Comparison of ENCODE assay signal across 39 cellular contexts in the genomic region with DNA sequence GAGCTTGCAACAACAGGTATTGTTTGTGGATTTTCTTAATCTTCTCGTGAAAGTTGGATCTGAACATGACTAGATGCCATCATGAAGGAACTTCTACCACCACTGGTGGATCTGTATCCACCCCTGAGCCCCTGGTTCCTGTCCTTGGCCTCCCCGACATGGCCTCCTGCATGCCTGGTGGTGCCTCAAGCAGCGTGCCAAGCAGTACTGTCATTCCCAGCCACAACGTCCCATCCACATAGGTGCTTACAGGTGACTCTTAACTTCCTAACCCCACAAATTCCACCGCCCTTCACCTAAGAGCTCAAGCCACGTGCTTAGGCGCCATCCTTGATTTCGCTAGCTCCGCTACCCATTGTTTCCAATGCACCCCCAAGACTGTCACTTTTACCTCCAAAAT. TPM values are rescaled to one million over a fixed set of nuclear protein-coding genes. Genes with fewer than 3 reads are reported as not detected.
"Had no signal": no experiment of that assay in that cellular context is flagged by ENCODE, and none has a peak within 500 bp of the region (broad histone marks: within the 10 kb centered on the region; RNA-seq: fewer than 3 reads in every experiment).

No MANE protein-coding gene starts in this region.

- H3K27me3 ChIP-seq: ascending aorta, cardiac muscle cell had no signal

- H3K27me3 Mint-ChIP-seq: activated B cell treated with CpG ODN at 0.5 μM for 24 hours; activated CD4-positive, alpha-beta memory T cell treated with anti-CD3 and anti-CD28 coated beads for 36 hours; activated CD4-positive, alpha-beta T cell treated with anti-CD3 and anti-CD28 coated beads, Interleukin-2, amount 10 ng/mL, durations not matched to agents 24 days and 14 days; activated CD8-positive, alpha-beta T cell treated with anti-CD3 and anti-CD28 coated beads for 36 hours; activated naive CD4-positive, alpha-beta T cell treated with anti-CD3 and anti-CD28 coated beads, Interleukin-2, amount 50 U/mL, for 24 hours; activated naive CD8-positive, alpha-beta T cell; activated T-helper 17 cell treated with anti-CD3 and anti-CD28 coated beads, Interleukin-2, amount 50 U/mL, for 72 hours; central memory CD8-positive, alpha-beta T cell had no signal

- H3K4me3 Mint-ChIP-seq: activated B cell treated with CpG ODN at 0.5 μM for 24 hours; activated CD4-positive, alpha-beta memory T cell treated with anti-CD3 and anti-CD28 coated beads for 36 hours; activated CD4-positive, alpha-beta T cell treated with anti-CD3 and anti-CD28 coated beads, Interleukin-2, amount 10 ng/mL, durations not matched to agents 24 days and 14 days; activated CD8-positive, alpha-beta T cell treated with anti-CD3 and anti-CD28 coated beads for 36 hours; activated naive CD4-positive, alpha-beta T cell treated with anti-CD3 and anti-CD28 coated beads for 36 hours; activated naive CD4-positive, alpha-beta T cell treated with anti-CD3 and anti-CD28 coated beads, Interleukin-2, amount 50 U/mL, for 24 hours; activated naive CD8-positive, alpha-beta T cell; activated T-cell treated with anti-CD3 and anti-CD28 coated beads, Interleukin-2, amount 50 U/mL, for 4 hours; activated T-cell treated with anti-CD3 and anti-CD28 coated beads, Interleukin-2, amount 50 U/mL, for 72 hours; activated T-helper 1 cell treated with anti-CD3 and anti-CD28 coated beads, Interleukin-12 subunit alpha, Interleukin-12 subunit beta, Interleukin-2, Interleukin-4 antibody, amounts not matched to agents 30 ng/mL and 10 ng/mL and 1 ng/mL, durations not matched to agents 14 hours and 24 hours and 36 hours; activated T-helper 17 cell treated with anti-CD3 and anti-CD28 coated beads, Interleukin-2, amount 50 U/mL, for 72 hours; brain; central memory CD8-positive, alpha-beta T cell; T-helper 1 cell treated with Interleukin-12 subunit alpha and Interleukin-12 subunit beta and Interleukin-4 antibody, amounts not matched to agents 30 μg/mL and 1 μg/mL, for 36 hours; T-helper 2 cell treated with Interferon-gamma antibody and Interleukin-4, amounts not matched to agents 5 μg/mL and 100 μg/mL, for 36 hours had no signal

- ATAC-seq: activated CD8-positive, alpha-beta T cell treated with anti-CD3 and anti-CD28 coated beads for 36 hours; activated T-cell treated with anti-CD3 and anti-CD28 coated beads, Interleukin-2, amount 50 U/mL, for 4 hours; activated T-cell treated with anti-CD3 and anti-CD28 coated beads, Interleukin-2, amount 50 U/mL, for 72 hours; activated T-helper 17 cell treated with anti-CD3 and anti-CD28 coated beads, Interleukin-2, amount 50 U/mL, for 72 hours had no signal

- H3K4me3 ChIP-seq: ascending aorta, cardiac muscle cell had no signal

- H3K4me1 Mint-ChIP-seq: activated B cell treated with CpG ODN at 0.5 μM for 24 hours; activated CD4-positive, alpha-beta T cell treated with anti-CD3 and anti-CD28 coated beads, Interleukin-2, amount 10 ng/mL, durations not matched to agents 24 days and 14 days; activated naive CD4-positive, alpha-beta T cell treated with anti-CD3 and anti-CD28 coated beads, Interleukin-2, amount 50 U/mL, for 24 hours; brain; central memory CD8-positive, alpha-beta T cell had no signal

- H3K4me1 ChIP-seq: ascending aorta had no signal

- H3K9me3 ChIP-seq: ascending aorta had no signal

- FAIRE-seq: TTC549 had no signal

- DNase-seq: activated B cell treated with CpG ODN at 0.5 μM for 24 hours; activated CD4-positive, alpha-beta memory T cell treated with anti-CD3 and anti-CD28 coated beads for 36 hours; activated CD4-positive, alpha-beta T cell treated with anti-CD3 and anti-CD28 coated beads for 4 hours; activated CD4-positive, alpha-beta T cell treated with anti-CD3 and anti-CD28 coated beads, Interleukin-2, amount 10 ng/mL, durations not matched to agents 24 days and 14 days; activated CD4-positive, alpha-beta T cell treated with anti-CD3 and anti-CD28 coated beads, Interleukin-2, amount 50 U/mL, for 1 hour; activated CD4-positive, alpha-beta T cell treated with anti-CD3 and anti-CD28 coated beads, Interleukin-2, amount 50 U/mL, for 4 hours; activated CD4-positive, CD25-positive, alpha-beta regulatory T cell treated with anti-CD3 and anti-CD28 coated beads, Interleukin-2, amount 50 U/mL, for 72 hours; activated CD8-positive, alpha-beta memory T cell treated with anti-CD3 and anti-CD28 coated beads, Interleukin-2, amount 50 U/mL, for 4 hours; activated CD8-positive, alpha-beta T cell treated with anti-CD3 and anti-CD28 coated beads for 36 hours; activated effector memory CD4-positive, alpha-beta T cell treated with anti-CD3 and anti-CD28 coated beads, Interleukin-2, amount 50 U/mL, for 16 hours; activated gamma-delta T cell treated with Interleukin-2 at 50 U/mL for 16 hours; activated naive CD4-positive, alpha-beta T cell; activated naive CD4-positive, alpha-beta T cell treated with anti-CD3 and anti-CD28 coated beads for 36 hours; activated T-cell treated with anti-CD3 and anti-CD28 coated beads for 4 hours; activated T-cell treated with anti-CD3 and anti-CD28 coated beads, Interleukin-2, amount 50 U/mL, for 1 hour; activated T-cell treated with anti-CD3 and anti-CD28 coated beads, Interleukin-2, amount 50 U/mL, for 4 hours; activated T-cell treated with anti-CD3 and anti-CD28 coated beads, Interleukin-2, amount 50 U/mL, for 72 hours; amygdala; anterior cingulate cortex; caudate nucleus; cerebellar nuclear complex; T-helper 1 cell; T-helper 2 cell; T-helper 9 cell had no signal

- H3K9me3 Mint-ChIP-seq: activated B cell treated with CpG ODN at 0.5 μM for 24 hours; activated CD4-positive, alpha-beta memory T cell treated with anti-CD3 and anti-CD28 coated beads for 36 hours; activated CD4-positive, alpha-beta T cell treated with anti-CD3 and anti-CD28 coated beads, Interleukin-2, amount 10 ng/mL, durations not matched to agents 24 days and 14 days; activated CD8-positive, alpha-beta T cell treated with anti-CD3 and anti-CD28 coated beads for 36 hours; activated naive CD4-positive, alpha-beta T cell treated with anti-CD3 and anti-CD28 coated beads for 36 hours; activated naive CD4-positive, alpha-beta T cell treated with anti-CD3 and anti-CD28 coated beads, Interleukin-2, amount 50 U/mL, for 24 hours; activated T-cell treated with anti-CD3 and anti-CD28 coated beads, Interleukin-2, amount 50 U/mL, for 4 hours; activated T-cell treated with anti-CD3 and anti-CD28 coated beads, Interleukin-2, amount 50 U/mL, for 72 hours; activated T-helper 1 cell treated with anti-CD3 and anti-CD28 coated beads, Interleukin-12 subunit alpha, Interleukin-12 subunit beta, Interleukin-2, Interleukin-4 antibody, amounts not matched to agents 30 ng/mL and 10 ng/mL and 1 ng/mL, durations not matched to agents 14 hours and 24 hours and 36 hours; activated T-helper 17 cell treated with anti-CD3 and anti-CD28 coated beads, Interleukin-2, amount 50 U/mL, for 72 hours; central memory CD8-positive, alpha-beta T cell; T-helper 1 cell treated with Interleukin-12 subunit alpha and Interleukin-12 subunit beta and Interleukin-4 antibody, amounts not matched to agents 30 μg/mL and 1 μg/mL, for 36 hours; T-helper 2 cell treated with Interferon-gamma antibody and Interleukin-4, amounts not matched to agents 5 μg/mL and 100 μg/mL, for 36 hours had no signal

- H3K36me3 Mint-ChIP-seq: activated CD4-positive, alpha-beta memory T cell treated with anti-CD3 and anti-CD28 coated beads for 36 hours; activated naive CD4-positive, alpha-beta T cell treated with anti-CD3 and anti-CD28 coated beads, Interleukin-2, amount 50 U/mL, for 24 hours; activated naive CD8-positive, alpha-beta T cell; brain had no signal

- H3K27ac Mint-ChIP-seq: activated B cell treated with CpG ODN at 0.5 μM for 24 hours; activated CD4-positive, alpha-beta memory T cell treated with anti-CD3 and anti-CD28 coated beads for 36 hours; activated CD4-positive, alpha-beta T cell treated with anti-CD3 and anti-CD28 coated beads, Interleukin-2, amount 10 ng/mL, durations not matched to agents 24 days and 14 days; activated CD8-positive, alpha-beta T cell treated with anti-CD3 and anti-CD28 coated beads for 36 hours; activated naive CD4-positive, alpha-beta T cell treated with anti-CD3 and anti-CD28 coated beads for 36 hours; activated naive CD4-positive, alpha-beta T cell treated with anti-CD3 and anti-CD28 coated beads, Interleukin-2, amount 50 U/mL, for 24 hours; activated naive CD8-positive, alpha-beta T cell; activated T-cell treated with anti-CD3 and anti-CD28 coated beads, Interleukin-2, amount 50 U/mL, for 72 hours; activated T-helper 1 cell treated with anti-CD3 and anti-CD28 coated beads, Interleukin-12 subunit alpha, Interleukin-12 subunit beta, Interleukin-2, Interleukin-4 antibody, amounts not matched to agents 30 ng/mL and 10 ng/mL and 1 ng/mL, durations not matched to agents 14 hours and 24 hours and 36 hours; activated T-helper 17 cell treated with anti-CD3 and anti-CD28 coated beads, Interleukin-2, amount 50 U/mL, for 72 hours; brain; T-helper 1 cell treated with Interleukin-12 subunit alpha and Interleukin-12 subunit beta and Interleukin-4 antibody, amounts not matched to agents 30 μg/mL and 1 μg/mL, for 36 hours; T-helper 2 cell treated with Interferon-gamma antibody and Interleukin-4, amounts not matched to agents 5 μg/mL and 100 μg/mL, for 36 hours had no signal

- H3K27ac ChIP-seq: ascending aorta, cardiac muscle cell, VCaP had no signal

- H3K36me3 ChIP-seq: ascending aorta, cardiac muscle cell had no signal

RNA-seq across cellular contexts. Expression of gene TPO, which starts 23.1 kb away (rescaled TPM):
- total RNA-seq: activated B cell treated with CpG ODN at 0.5 μM for 24 hours; activated CD4-positive, alpha-beta memory T cell treated with anti-CD3 and anti-CD28 coated beads for 36 hours; activated CD4-positive, alpha-beta T cell treated with anti-CD3 and anti-CD28 coated beads, Interleukin-2, amount 10 ng/mL, durations not matched to agents 24 days and 14 days; activated CD8-positive, alpha-beta memory T cell treated with anti-CD3 and anti-CD28 coated beads for 36 hours; activated CD8-positive, alpha-beta T cell treated with anti-CD3 and anti-CD28 coated beads for 36 hours; activated naive CD4-positive, alpha-beta T cell treated with anti-CD3 and anti-CD28 coated beads for 36 hours; activated T-cell treated with anti-CD3 and anti-CD28 coated beads, Interleukin-2, amount 50 U/mL, for 4 hours; activated T-cell treated with anti-CD3 and anti-CD28 coated beads, Interleukin-2, amount 50 U/mL, for 72 hours; activated T-helper 1 cell treated with anti-CD3 and anti-CD28 coated beads, Interleukin-12 subunit alpha, Interleukin-12 subunit beta, Interleukin-2, Interleukin-4 antibody, amounts not matched to agents 30 ng/mL and 10 ng/mL and 1 ng/mL, durations not matched to agents 14 hours and 24 hours and 36 hours; bronchial epithelial cell; chondrocyte had no signal
